14 cellular contexts compared by ENCODE assay signal in genomic region chr2:98701230-98701629, GRCh38. TPM values are rescaled to one million over a fixed set of nuclear protein-coding genes. Genes with fewer than 3 reads are reported as not detected.
A peak's percentile ranks its signal among the peaks of the same experiment; 100 is the strongest.
DNase-seq lines count a peak whose midpoint lies in the region; ATAC-seq and TF ChIP-seq lines count a peak whose summit lies in the region.
"Had no signal": no experiment of that assay in that cellular context is flagged by ENCODE, and none has a peak within 500 bp of the region (broad histone marks: within the 10 kb centered on the region; RNA-seq: fewer than 3 reads in every experiment).

No MANE protein-coding gene starts in this region.

- H3K27ac ChIP-seq in cardiac muscle cell (peak overlapping the region; percentile 52), uterus (peak overlapping the region; percentile 64 to 66)
- peak overlapping the region; percentile 62 for H3K27ac ChIP-seq in naive thymus-derived CD4-positive, alpha-beta T cell (ENCODE audit: low read depth, low read length)

- H3K4me3 Mint-ChIP-seq in naive thymus-derived CD4-positive, alpha-beta T cell, result peak overlapping the region in 6 of 10 donors; percentile 17 to 77 (median 44)
- H3K4me3 Mint-ChIP-seq: activated B cell treated with CpG ODN at 0.5 μM for 24 hours had no signal

- H3K36me3 ChIP-seq in cardiac muscle cell, result no peaks in the 10 kb centered on the region
- H3K36me3 ChIP-seq in naive thymus-derived CD4-positive, alpha-beta T cell (ENCODE audit: control insufficient read depth in 2 of 3, insufficient read depth in 3 of 3, low read length in 3 of 3), result peaks cover 0 to 20% (median 0%) of the 10 kb centered on the region in 3 experiments
- H3K36me3 ChIP-seq in uterus, result no peaks in the 10 kb centered on the region

- no peaks in the 10 kb centered on the region for H3K27me3 Mint-ChIP-seq in naive thymus-derived CD4-positive, alpha-beta T cell
- H3K27me3 Mint-ChIP-seq: activated B cell treated with CpG ODN at 0.5 μM for 24 hours had no signal

- no peak for TF ChIP-seq POLR2A in uterus (IDR thresholded peaks at IDR 0.05)

- ATAC-seq in naive thymus-derived CD4-positive, alpha-beta T cell, result no peak

- no peaks in the 10 kb centered on the region for H3K27me3 ChIP-seq in cardiac muscle cell
- no peaks in the 10 kb centered on the region for H3K27me3 ChIP-seq in naive thymus-derived CD4-positive, alpha-beta T cell (ENCODE audit: control insufficient read depth in 2 of 2, insufficient read depth in 2 of 2, low read length in 2 of 2)
- no peaks in the 10 kb centered on the region for H3K27me3 ChIP-seq in uterus

- H3K36me3 Mint-ChIP-seq in naive thymus-derived CD4-positive, alpha-beta T cell, result peaks cover 7 to 31% (median 12%) of the 10 kb centered on the region in 5 donors

- H3K4me1 Mint-ChIP-seq in naive thymus-derived CD4-positive, alpha-beta T cell, result peaks cover 47 to 93% (median 88%) of the 10 kb centered on the region in 7 donors

- peak overlapping the region in 8 of 9 donors; percentile 27 to 92 (median 66) for H3K27ac Mint-ChIP-seq in naive thymus-derived CD4-positive, alpha-beta T cell
- H3K27ac Mint-ChIP-seq: activated B cell treated with CpG ODN at 0.5 μM for 24 hours; activated T-helper 2 cell treated with anti-CD3 and anti-CD28 coated beads, Interferon-gamma antibody, Interleukin-2, Interleukin-4, amounts not matched to agents 10 μg/mL and 5 μg/mL and 100 μg/mL, durations not matched to agents 14 hours and 24 hours and 36 hours had no signal

- no peaks in the 10 kb centered on the region for H3K9me3 Mint-ChIP-seq in naive thymus-derived CD4-positive, alpha-beta T cell
- H3K9me3 Mint-ChIP-seq: activated B cell treated with CpG ODN at 0.5 μM for 24 hours; activated T-helper 2 cell treated with anti-CD3 and anti-CD28 coated beads, Interferon-gamma antibody, Interleukin-2, Interleukin-4, amounts not matched to agents 10 μg/mL and 5 μg/mL and 100 μg/mL, durations not matched to agents 14 hours and 24 hours and 36 hours had no signal

- H3K4me3 ChIP-seq in cardiac muscle cell (no peak overlapping the region), uterus (no peak overlapping the region)
- no peak overlapping the region for H3K4me3 ChIP-seq in naive thymus-derived CD4-positive, alpha-beta T cell (ENCODE audit: low read length)

- DNase-seq in cardiac muscle cell (ENCODE audit: low read depth in 1 of 2, low spot score in 1 of 2) (peak in 1 of 2 donors; percentile 36), cardiac septum (ENCODE audit: low spot score) (no peak), fibroblast of gingiva (ENCODE audit: low read depth) (peak; percentile 27), uterus (no peak), NCI-H510A (lab: John Stamatoyannopoulos, UW) (no peak), NCI-H510A treated with DMSO at 0.1 percent for 48 hours (lab: John Stamatoyannopoulos, UW) (no peak)
- no peak for DNase-seq in naive thymus-derived CD4-positive, alpha-beta T cell
- DNase-seq in activated CD4-positive, alpha-beta T cell treated with anti-CD3 and anti-CD28 coated beads for 4 hours, result no peak
- DNase-seq: activated B cell treated with CpG ODN at 0.5 μM for 24 hours; glutamatergic neuron; NCI-H446 treated with DMSO at 0.1 percent for 48 hours; SHP77; stimulated activated naive CD4-positive, alpha-beta T cell had no signal

- H3K9me3 ChIP-seq in cardiac muscle cell (ENCODE audit: low read depth), result no peaks in the 10 kb centered on the region
- H3K9me3 ChIP-seq in naive thymus-derived CD4-positive, alpha-beta T cell (ENCODE audit: control insufficient read depth in 2 of 3, low read length in 3 of 3), result no peaks in the 10 kb centered on the region
- H3K9me3 ChIP-seq in uterus, result no peaks in the 10 kb centered on the region

- TF ChIP-seq CTCF in cardiac muscle cell (IDR thresholded peaks at IDR 0.05; ENCODE audit: low read depth, low read length), result no peak
- no peak for TF ChIP-seq CTCF in uterus (IDR thresholded peaks at IDR 0.05)

- intact Hi-C loops in cardiac septum (cut with DNase I) (no loop called here), uterus (cut with DNase I; ENCODE audit: low total_unique reads) (no loop called here)
- intact Hi-C loops in naive thymus-derived CD4-positive, alpha-beta T cell (cut with micrococcal nuclease), result loop anchor here in 1 of 2 donors (1.0 kb wide), 2 partner anchors 8 kb away; no protein-coding TSS in a partner anchor

- CTCF ChIA-PET in naive thymus-derived CD4-positive, alpha-beta T cell (lab: Charles Lee), result interaction anchor here (1.4 kb wide), 1 partner anchor 52 kb away, joined by 4 read pairs; no protein-coding TSS in a partner anchor

- POLR2A ChIA-PET in naive thymus-derived CD4-positive, alpha-beta T cell (lab: Charles Lee), result interaction anchor here (0.6 to 1.3 kb wide), 7 partner anchors 11 to 470 kb away, joined by 3 to 7 read pairs (median 4); no protein-coding TSS in a partner anchor

- H3K4me1 ChIP-seq in cardiac muscle cell (ENCODE audit: low read depth), result peaks cover 28% of the 10 kb centered on the region
- H3K4me1 ChIP-seq in naive thymus-derived CD4-positive, alpha-beta T cell (ENCODE audit: control insufficient read depth in 2 of 2, insufficient read depth in 2 of 2, low read length in 2 of 2), result peaks cover 22 to 65% of the 10 kb centered on the region in 2 donors
- peaks cover 0 to 3% of the 10 kb centered on the region in 2 donors for H3K4me1 ChIP-seq in uterus

RNA-seq across cellular contexts. Expression of gene MGAT4A, which starts 29.7 kb away (rescaled TPM):
- total RNA-seq in cardiac muscle cell, result 3.6 and 4.1 TPM in 2 replicates
- 5.8 and 7.4 TPM in 2 replicates for polyA plus RNA-seq in cardiac muscle cell
- total RNA-seq in cardiac septum, result 16.3 TPM
- total RNA-seq in naive thymus-derived CD4-positive, alpha-beta T cell, result 100 to 1,000 TPM; 125 to 308 (median 240) TPM
- 100 to 1,000 TPM; 262 to 349 TPM for polyA plus RNA-seq in naive thymus-derived CD4-positive, alpha-beta T cell
- total RNA-seq in uterus, result 100 to 1,000 TPM in 1 of 4 donors, 10 to 100 TPM in 3; 25.9 to 107 (median 52.9) TPM
